In genomic region chrX:9148626-9149385, GRCh38 we compare ENCODE assay signal across 10 cellular contexts.
DNase-seq lines count a peak whose midpoint lies in the region; TF ChIP-seq lines count a peak whose summit lies in the region.
"Had no signal": no experiment of that assay in that cellular context is flagged by ENCODE, and none has a peak within 500 bp of the region (broad histone marks: within the 10 kb centered on the region; RNA-seq: fewer than 3 reads in every experiment).

No MANE protein-coding gene starts in this region.

- H3K27ac ChIP-seq in OCI-LY1 (ENCODE audit: low read depth, low read length, poor library complexity, severe bottlenecking): peak overlapping the region; percentile 46
- H3K27ac ChIP-seq in esophagus muscularis mucosa (replicated peaks in 1 of 4): peak overlapping the region; percentile 35 to 70 (median 60)

- no peaks in the 10 kb centered on the region for H3F3A ChIP-seq in OCI-LY1 (ENCODE audit: insufficient read depth, low read length)

- no peaks in the 10 kb centered on the region for H3K79me2 ChIP-seq in OCI-LY1 (ENCODE audit: insufficient read depth, low read length)

- H4K20me1 ChIP-seq in OCI-LY1 (ENCODE audit: insufficient read depth, low read length): no peaks in the 10 kb centered on the region

- H3K9me2 ChIP-seq in OCI-LY1 (ENCODE audit: low read depth, low read length): no peaks in the 10 kb centered on the region

- H3K4me3 ChIP-seq in OCI-LY1 (ENCODE audit: low read depth, low read length, poor library complexity, severe bottlenecking) (no peak overlapping the region), esophagus muscularis mucosa (no peak overlapping the region)

- H3K4me3 Mint-ChIP-seq in activated CD4-positive, alpha-beta T cell treated with anti-CD3 and anti-CD28 coated beads, Interleukin-2, amount 10 ng/mL, durations not matched to agents 7 days and 5 days: no peak overlapping the region
- H3K4me3 Mint-ChIP-seq: B cell; effector memory CD8-positive, alpha-beta T cell had no signal

- POLR2A ChIA-PET in activated CD4-positive, alpha-beta T cell treated with anti-CD3 and anti-CD28 coated beads, Interleukin-2, amount 10 ng/mL, durations not matched to agents 7 days and 5 days (lab: Charles Lee): no interaction called here

- no peak overlapping the region for H2AFZ ChIP-seq in OCI-LY1 (ENCODE audit: low read length)

- no peak for TF ChIP-seq CTCF in OCI-LY1 (IDR thresholded peaks at IDR 0.05; ENCODE audit: low read length)
- TF ChIP-seq CTCF in esophagus muscularis mucosa (IDR thresholded peaks at IDR 0.05): no peak

- H3K36me3 Mint-ChIP-seq in activated CD4-positive, alpha-beta T cell treated with anti-CD3 and anti-CD28 coated beads, Interleukin-2, amount 10 ng/mL, durations not matched to agents 7 days and 5 days (ENCODE audit: low read depth): no peaks in the 10 kb centered on the region

- H3K36me3 ChIP-seq in OCI-LY1 (ENCODE audit: insufficient read depth, low read length) (peaks cover 4% of the 10 kb centered on the region; the same call in 1 of the 2 replicates), esophagus muscularis mucosa (no peaks in the 10 kb centered on the region)

- peaks cover 4% of the 10 kb centered on the region for H3K4me1 Mint-ChIP-seq in activated CD4-positive, alpha-beta T cell treated with anti-CD3 and anti-CD28 coated beads, Interleukin-2, amount 10 ng/mL, durations not matched to agents 7 days and 5 days

- no peak for TF ChIP-seq POLR2A in esophagus muscularis mucosa (IDR thresholded peaks at IDR 0.05; ENCODE audit: low read depth)

- no peak overlapping the region for H3K4me2 ChIP-seq in OCI-LY1 (ENCODE audit: low read length)

- TF ChIP-seq EP300 in esophagus muscularis mucosa (IDR thresholded peaks at IDR 0.05): no peak

- H3K27me3 Mint-ChIP-seq in activated CD4-positive, alpha-beta T cell treated with anti-CD3 and anti-CD28 coated beads, Interleukin-2, amount 10 ng/mL, durations not matched to agents 7 days and 5 days: no peaks in the 10 kb centered on the region

- H3K27me3 ChIP-seq in OCI-LY1 (ENCODE audit: insufficient read depth, low read length) (no peaks in the 10 kb centered on the region), esophagus muscularis mucosa (no peaks in the 10 kb centered on the region)

- CTCF ChIA-PET in activated CD4-positive, alpha-beta T cell treated with anti-CD3 and anti-CD28 coated beads, Interleukin-2, amount 10 ng/mL, durations not matched to agents 7 days and 5 days (lab: Charles Lee): no interaction called here

- DNase-seq in AG08395 (ENCODE audit: low spot score) (peak; percentile 56), esophagus muscularis mucosa (ENCODE audit: extremely low spot score) (no peak), myocyte (ENCODE audit: low read depth) (peak; percentile 56), medulla oblongata (ENCODE audit: extremely low spot score) (no peak)
- DNase-seq in activated CD4-positive, alpha-beta T cell treated with anti-CD3 and anti-CD28 coated beads, Interleukin-2, amount 10 ng/mL, durations not matched to agents 7 days and 5 days: no peak
- DNase-seq in stimulated activated CD4-positive, alpha-beta T cell treated with anti-CD3 and anti-CD28 coated beads, Interleukin-4, amount 100 ng/mL, for 4 hours: no peak
- DNase-seq in effector CD8-positive, alpha-beta T cell (lab: John Stamatoyannopoulos, UW): no peak
- DNase-seq: effector memory CD8-positive, alpha-beta T cell had no signal

- peaks cover 36% of the 10 kb centered on the region for H3K4me1 ChIP-seq in OCI-LY1 (ENCODE audit: insufficient read depth, low read length, severe bottlenecking)
- H3K4me1 ChIP-seq in esophagus muscularis mucosa: peaks cover 0 to 38% (median 33%) of the 10 kb centered on the region in 4 donors

- intact Hi-C loops in esophagus muscularis mucosa (cut with DNase I): no loop called here

- H3K9ac ChIP-seq in OCI-LY1 (ENCODE audit: low read length): no peak overlapping the region

- H3K9me3 Mint-ChIP-seq in activated CD4-positive, alpha-beta T cell treated with anti-CD3 and anti-CD28 coated beads, Interleukin-2, amount 10 ng/mL, durations not matched to agents 7 days and 5 days: peaks cover 4% of the 10 kb centered on the region

- no peak overlapping the region for H3K27ac Mint-ChIP-seq in activated CD4-positive, alpha-beta T cell treated with anti-CD3 and anti-CD28 coated beads, Interleukin-2, amount 10 ng/mL, durations not matched to agents 7 days and 5 days
- H3K27ac Mint-ChIP-seq: B cell had no signal

- H3K9me3 ChIP-seq in OCI-LY1 (ENCODE audit: low read length) (no peaks in the 10 kb centered on the region), esophagus muscularis mucosa (no peaks in the 10 kb centered on the region)

- 20% methylated on average over 9 of the region's 9 CpGs for WGBS in esophagus muscularis mucosa

Comparison
In these comparisons a context has a peak if more than half of its experiments do, and no peak if none do; other contexts are left out.
1. DNase-seq: peak in AG08395 (single experiment) and myocyte (single experiment); none in esophagus muscularis mucosa (single experiment), activated CD4-positive, alpha-beta T cell treated with anti-CD3 and anti-CD28 coated beads, Interleukin-2, amount 10 ng/mL, durations not matched to agents 7 days and 5 days (single experiment), stimulated activated CD4-positive, alpha-beta T cell treated with anti-CD3 and anti-CD28 coated beads, Interleukin-4, amount 100 ng/mL, for 4 hours (0 of 2), effector CD8-positive, alpha-beta T cell (single experiment) and medulla oblongata (single experiment).